ENCODE assay signal across 23 cellular contexts in genomic region chr16:60166-60565, GRCh38.
"Had no signal": no experiment of that assay in that cellular context is flagged by ENCODE, and none has a peak within 500 bp of the region (broad histone marks: within the 10 kb centered on the region; RNA-seq: fewer than 3 reads in every experiment).

No MANE protein-coding gene starts in this region.

- H3K27me3 ChIP-seq: left lung, neural progenitor cell, right lobe of liver, testis, transverse colon had no signal

- FAIRE-seq: colon, frontal cortex, urothelium cell line had no signal

- H2AFZ ChIP-seq: neural progenitor cell, parathyroid adenoma had no signal

- H3K4me2 ChIP-seq: neural progenitor cell had no signal

- H3K4me1 ChIP-seq: neural progenitor cell, parathyroid adenoma, prostate gland, right lobe of liver, testis, transverse colon had no signal

- H3K4me3 ChIP-seq: left lung, lung, neural progenitor cell, prostate gland, right lobe of liver, transverse colon had no signal

- ATAC-seq: esophagus mucosa; left lung; natural killer cell treated with Interleukin-12 subunit alpha and Interleukin-12 subunit beta and Interleukin-15 and Interleukin-18, amount 100 ng/mL, for 72 hours; right lobe of liver; stimulated activated naive B cell treated with anti-CD40 and anti-IgM and Interleukin-4, amounts not matched to agents 10 μg/mL and 1 μg/mL and 100 μg/mL, for 72 hours; stimulated activated naive CD8-positive, alpha-beta T cell treated with anti-CD3 and anti-CD28 coated beads, Interleukin-15, amount 100 ng/mL, for 72 hours had no signal

- H3K9me3 ChIP-seq: left lung, prostate gland, right lobe of liver, testis, transverse colon had no signal

- H3K27ac ChIP-seq: left lung, neural progenitor cell, parathyroid adenoma, prostate gland, right lobe of liver, testis, transverse colon had no signal

- DNase-seq: cerebellar nuclear complex; effector CD4-positive, alpha-beta T cell; islet precursor cell; mesenchymal stem cell; midbrain; occipital lobe; stimulated activated CD4-positive, alpha-beta T cell treated with anti-CD3 and anti-CD28 coated beads, Interleukin-2, amount 100 ng/mL, for 24 hours; stimulated activated CD4-positive, alpha-beta T cell treated with anti-CD3 and anti-CD28 coated beads, Interleukin-4, amount 100 ng/mL, for 4 hours; stimulated activated naive B cell treated with anti-CD40 and anti-IgM and Interleukin-4, amounts not matched to agents 10 μg/mL and 1 μg/mL and 100 μg/mL, for 72 hours; stimulated activated naive CD8-positive, alpha-beta T cell treated with anti-CD3 and anti-CD28 coated beads, Interleukin-15, amount 100 ng/mL, for 72 hours; testis; transverse colon had no signal

- H3K36me3 ChIP-seq: neural progenitor cell had no signal

- H3K9ac ChIP-seq: neural progenitor cell, parathyroid adenoma had no signal
